Comparison of ENCODE assay signal across 8 cellular contexts in the genomic region with DNA sequence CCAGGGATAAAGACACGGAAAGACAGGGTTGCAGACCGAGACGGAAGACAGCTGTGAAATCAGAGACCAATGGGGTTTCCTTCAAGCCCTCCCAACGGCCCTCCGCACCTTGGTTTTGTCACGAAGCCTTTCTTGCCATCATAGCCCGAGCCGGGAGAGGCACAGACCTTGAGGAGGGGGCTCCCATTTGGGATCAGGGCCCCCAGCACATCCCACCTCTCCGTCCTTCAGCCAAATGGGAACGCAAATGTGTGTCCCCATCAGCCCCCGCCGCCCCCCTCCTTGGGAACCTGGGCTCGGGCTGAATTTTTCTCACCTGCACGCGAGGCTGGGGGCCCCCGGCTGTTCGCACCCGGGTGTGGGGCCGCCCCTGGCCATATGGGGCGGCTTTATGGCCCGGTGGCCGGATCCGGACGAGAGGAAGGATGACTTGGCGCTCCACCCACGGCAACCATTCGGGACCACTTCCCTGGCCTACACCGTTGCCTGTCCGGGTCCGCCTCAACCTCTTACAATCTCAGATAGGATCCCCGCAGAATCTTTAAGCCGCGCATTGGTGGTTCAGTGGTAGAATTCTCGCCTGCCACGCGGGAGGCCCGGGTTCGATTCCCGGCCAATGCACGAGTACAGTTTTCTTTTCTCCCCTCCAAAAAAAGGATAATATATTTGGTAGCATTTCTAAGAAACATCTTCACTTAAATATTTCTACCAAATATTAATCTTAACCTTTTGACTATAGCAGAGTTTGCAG. TPM values are rescaled to one million over a fixed set of nuclear protein-coding genes. Genes with fewer than 3 reads are reported as not detected.
DNase-seq lines count a peak whose midpoint lies in the region; ATAC-seq and TF ChIP-seq lines count a peak whose summit lies in the region.

No MANE protein-coding gene starts in this region.

- H3K27me3 ChIP-seq in GM23338 (ENCODE audit: insufficient read depth) (peaks cover 84% of the 10 kb centered on the region), NT2/D1 (ENCODE audit: insufficient read depth, insufficient read length) (peaks cover 73% of the 10 kb centered on the region), endodermal cell (ENCODE audit: control insufficient read depth, insufficient read depth, low read length, poor library complexity, severe bottlenecking) (peaks cover 76% of the 10 kb centered on the region)

- H3K9ac ChIP-seq in NT2/D1 (ENCODE audit: insufficient read length, low read depth) (peak overlapping the region; percentile 33), endodermal cell (ENCODE audit: extremely low read depth, low read length, poor library complexity, severe bottlenecking) (no peak overlapping the region)

- peak overlapping the region; percentile 83 for H3K4me3 Mint-ChIP-seq in GM23338
- H3K4me3 Mint-ChIP-seq in endodermal cell: peak overlapping the region; percentile 83

- H4K20me1 ChIP-seq in GM23338 (replicated peaks; ENCODE audit: insufficient read depth): peaks cover 6% of the 10 kb centered on the region; the same call in 1 of the 2 replicates

- H2AFZ ChIP-seq in GM23338: 0 out of 2 replicates have a peak overlapping the region, but pooled peaks have one; percentile 63

- no peaks in the 10 kb centered on the region for H3K36me3 ChIP-seq in GM23338 (ENCODE audit: insufficient read depth)
- no peaks in the 10 kb centered on the region for H3K36me3 ChIP-seq in NT2/D1 (ENCODE audit: insufficient read depth, insufficient read length, low read length)
- H3K36me3 ChIP-seq in endodermal cell (ENCODE audit: control insufficient read depth, insufficient read depth, low read length): no peaks in the 10 kb centered on the region

- H3K27ac Mint-ChIP-seq in GM23338 (no peak overlapping the region), endodermal cell (no peak overlapping the region)

- no peak overlapping the region for H3K27ac ChIP-seq in GM23338 (ENCODE audit: low read depth)
- H3K27ac ChIP-seq in endodermal cell (ENCODE audit: low read depth, low read length): no peak overlapping the region

- peak overlapping the region; percentile 66 for H3K4me3 ChIP-seq in GM23338
- H3K4me3 ChIP-seq in NT2/D1 (ENCODE audit: insufficient read length, low read depth): peak overlapping the region; percentile 53
- peak overlapping the region; percentile 91 for H3K4me3 ChIP-seq in endodermal cell (ENCODE audit: low read length)

- H3K4me1 Mint-ChIP-seq in GM23338: peaks cover 32% of the 10 kb centered on the region
- H3K4me1 Mint-ChIP-seq in endodermal cell: peaks cover 20% of the 10 kb centered on the region

- no peaks in the 10 kb centered on the region for H3K79me2 ChIP-seq in GM23338 (replicated peaks; ENCODE audit: insufficient read depth)

- H3F3A ChIP-seq in GM23338 (replicated peaks; ENCODE audit: low read depth): peaks cover 18% of the 10 kb centered on the region

- H3K27me3 Mint-ChIP-seq in GM23338 (ENCODE audit: insufficient read depth, low read depth, poor library complexity) (peaks cover 87% of the 10 kb centered on the region), endodermal cell (ENCODE audit: insufficient read depth) (peaks cover 79% of the 10 kb centered on the region)

- H3K4me2 ChIP-seq in GM23338: peak overlapping the region; percentile 94

- ATAC-seq in GM23338 (peak; percentile 8), GM21717 (IDR thresholded peaks at IDR 0.05; ENCODE audit: unreplicated experiment) (no peak)

- H3K36me3 Mint-ChIP-seq in GM23338 (ENCODE audit: low read depth) (peaks cover 4% of the 10 kb centered on the region), endodermal cell (ENCODE audit: low read depth) (no peaks in the 10 kb centered on the region)

- DNase-seq in AG08396 (ENCODE audit: low spot score) (peak; percentile 75), GM23338 (ENCODE audit: low spot score) (peak; percentile 74), NT2/D1 (ENCODE audit: low read depth, low spot score) (no peak), endodermal cell (peak; percentile 98), midbrain (lab: John Stamatoyannopoulos, UW) (peak; percentile 83)
- peak; percentile 53 for DNase-seq in activated CD8-positive, alpha-beta memory T cell treated with anti-CD3 and anti-CD28 coated beads, Interleukin-2, amount 50 U/mL, for 1 hour (ENCODE audit: extremely low read depth)
- DNase-seq in stimulated activated CD8-positive, alpha-beta memory T cell treated with anti-CD3 and anti-CD28 coated beads, Interleukin-15, amount 100 ng/mL, for 48 hours (ENCODE audit: low read depth in 2 of 2): peak; percentile 73 to 79

- peaks cover 26% of the 10 kb centered on the region for H3K4me1 ChIP-seq in GM23338 (ENCODE audit: insufficient read depth)
- peaks cover 2% of the 10 kb centered on the region for H3K4me1 ChIP-seq in NT2/D1 (ENCODE audit: insufficient read depth, insufficient read length)
- no peaks in the 10 kb centered on the region for H3K4me1 ChIP-seq in endodermal cell (ENCODE audit: control insufficient read depth, insufficient read depth, low read length)

- 0 to 1% methylated on average over 18 to 40 of the region's 40 CpGs for WGBS in endodermal cell (ENCODE audit: insufficient coverage in 1 of 2, insufficient read length in 1 of 2), 2 experiments

- no peaks in the 10 kb centered on the region for H3K9me2 ChIP-seq in GM23338 (ENCODE audit: insufficient read depth)

- no peaks in the 10 kb centered on the region for H3K9me3 ChIP-seq in NT2/D1 (ENCODE audit: insufficient read depth, low read length)
- H3K9me3 ChIP-seq in endodermal cell (ENCODE audit: control insufficient read depth, low read length): no peaks in the 10 kb centered on the region

- TF ChIP-seq CTCF in GM23338 (conservative IDR thresholded peaks at IDR 0.05; ENCODE audit: low read depth in 2 of 2) (no peak), endodermal cell (conservative IDR thresholded peaks at IDR 0.05) (no peak)

- peaks cover 12% of the 10 kb centered on the region; the same call in 2 of the 3 replicates for H3K9me3 Mint-ChIP-seq in GM23338
- no peaks in the 10 kb centered on the region for H3K9me3 Mint-ChIP-seq in endodermal cell

RNA-seq across cellular contexts. Expression of gene HES7, which starts 1.5 kb away (rescaled TPM):
- 0.14 TPM in 1 of 2 replicates, not detected in the other for total RNA-seq in GM23338 (2014; rRNA removed; shearing (Covaris generic))
- polyA plus RNA-seq in GM23338 (2016; fragmentation: Nextera tagmentation; extraction: Ambion mirVana): 0.24 TPM in 1 of 2 replicates, not detected in the other
- 1 to 10 TPM in 1 of 2 donors, under 1 TPM in 1; 0.40 to 2.2 TPM for total RNA-seq in endodermal cell
- polyA plus RNA-seq in endodermal cell (2013, experiment 1 of 2): 0.89 TPM
- 0.87 TPM for polyA plus RNA-seq in endodermal cell (2013, experiment 2 of 2)

RNA-seq across cellular contexts. Expression of gene ALOXE3, which starts 7.1 kb away (rescaled TPM):
- 0.10 and 1.6 TPM in 2 replicates for total RNA-seq in GM23338 (2014; rRNA removed; shearing (Covaris generic))
- polyA plus RNA-seq in GM23338 (2016; fragmentation: Nextera tagmentation; extraction: Ambion mirVana): 0.27 TPM in 1 of 2 replicates, not detected in the other
- under 1 TPM; 0.13 to 0.49 TPM for total RNA-seq in endodermal cell
- not detected for polyA plus RNA-seq in endodermal cell (2013, experiment 1 of 2)
- not detected for polyA plus RNA-seq in endodermal cell (2013, experiment 2 of 2)

RNA-seq across cellular contexts. Expression of gene PER1, which starts 26.8 kb away (rescaled TPM):
- 36.1 and 40.5 TPM in 2 replicates for total RNA-seq in GM23338 (2014; rRNA removed; shearing (Covaris generic))
- 12.2 and 12.4 TPM in 2 replicates for polyA plus RNA-seq in GM23338 (2016; fragmentation: Nextera tagmentation; extraction: Ambion mirVana)
- 10 to 100 TPM; 38.3 to 53.7 TPM for total RNA-seq in endodermal cell
- polyA plus RNA-seq in endodermal cell (2013, experiment 1 of 2): 24.2 TPM
- 19.0 TPM for polyA plus RNA-seq in endodermal cell (2013, experiment 2 of 2)

RNA-seq across cellular contexts. Expression of gene VAMP2, which starts 37.4 kb away (rescaled TPM):
- total RNA-seq in GM23338 (2014; rRNA removed; shearing (Covaris generic)): 6.9 and 9.8 TPM in 2 replicates
- 25.4 and 32.3 TPM in 2 replicates for polyA plus RNA-seq in GM23338 (2016; fragmentation: Nextera tagmentation; extraction: Ambion mirVana)
- total RNA-seq in endodermal cell: 10 to 100 TPM; 32.1 to 32.2 TPM
- polyA plus RNA-seq in endodermal cell (2013, experiment 1 of 2): 57.3 TPM
- 46.3 TPM for polyA plus RNA-seq in endodermal cell (2013, experiment 2 of 2)

RNA-seq across cellular contexts. Expression of gene ALOX12B, which starts 37.9 kb away (rescaled TPM):
- 1.4 TPM in 1 of 2 replicates, not detected in the other for total RNA-seq in GM23338 (2014; rRNA removed; shearing (Covaris generic))
- polyA plus RNA-seq in GM23338 (2016; fragmentation: Nextera tagmentation; extraction: Ambion mirVana): 0.16 and 0.30 TPM in 2 replicates
- total RNA-seq in endodermal cell: 1 to 10 TPM in 1 of 2 donors, under 1 TPM in 1; 0.95 to 1.2 TPM
- polyA plus RNA-seq in endodermal cell (2013, experiment 1 of 2): 0.68 TPM
- 0.46 TPM for polyA plus RNA-seq in endodermal cell (2013, experiment 2 of 2)
